1 cellular context compared by ENCODE assay signal in the genomic region with DNA sequence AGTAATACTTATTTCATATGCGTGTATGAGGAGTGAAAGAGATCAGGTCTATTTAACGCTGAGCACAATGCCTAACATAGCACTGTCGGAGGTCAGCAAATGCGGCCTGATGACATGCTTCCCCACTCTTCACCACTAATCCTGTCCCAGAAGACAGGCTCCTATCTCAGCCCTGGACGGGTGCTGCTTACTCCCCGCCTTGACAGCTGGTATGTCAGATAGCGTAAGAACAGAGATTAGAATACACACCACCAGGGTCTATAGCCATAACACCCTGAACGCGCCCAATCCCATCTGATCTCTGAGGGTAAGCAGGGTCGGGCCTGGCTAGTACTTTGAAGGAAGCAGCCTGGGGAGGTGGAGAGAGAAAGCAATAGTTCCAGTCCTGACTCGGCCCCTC.
A peak's percentile ranks its signal among the peaks of the same experiment; 100 is the strongest.
TF ChIP-seq lines count a peak whose summit lies in the region.

No MANE protein-coding gene starts in this region.

TF ChIP-seq in K562, 482 proteins besides CTCF, POLR2A, EP300 and RAD21 (continued from another document and continues in another):
- no peak for TF ChIP-seq ZNF449 (CRISPR knock-in tag; IDR thresholded peaks at IDR 0.05)
- TF ChIP-seq PHTF2 (CRISPR knock-in tag; IDR thresholded peaks at IDR 0.05): no peak
- TF ChIP-seq U2AF1 (optimal IDR thresholded peaks at IDR 0.05; ENCODE audit: low read depth, low read length): no peak
- TF ChIP-seq RUNX1 (IDR thresholded peaks at IDR 0.05; ENCODE audit: low read depth): peak; percentile 56; the same call in 1 of the 2 replicates
- no peak for TF ChIP-seq GABPB1 (CRISPR knock-in tag; IDR thresholded peaks at IDR 0.05)
- no peak for TF ChIP-seq SNRNP70 (optimal IDR thresholded peaks at IDR 0.05; ENCODE audit: low read depth, low read length)
- peak; percentile 42 to 52; a peak in 2 of 4 replicates for TF ChIP-seq MAZ (CRISPR knock-in tag; conservative IDR thresholded peaks at IDR 0.05 in 1 of 2, IDR thresholded peaks at IDR 0.05 in 1 of 2)
- no peak for TF ChIP-seq ZC3H8 (IDR thresholded peaks at IDR 0.05)
- no peak for TF ChIP-seq C11orf30 (IDR thresholded peaks at IDR 0.05; ENCODE audit: low read depth)
- TF ChIP-seq, protein P1, sequence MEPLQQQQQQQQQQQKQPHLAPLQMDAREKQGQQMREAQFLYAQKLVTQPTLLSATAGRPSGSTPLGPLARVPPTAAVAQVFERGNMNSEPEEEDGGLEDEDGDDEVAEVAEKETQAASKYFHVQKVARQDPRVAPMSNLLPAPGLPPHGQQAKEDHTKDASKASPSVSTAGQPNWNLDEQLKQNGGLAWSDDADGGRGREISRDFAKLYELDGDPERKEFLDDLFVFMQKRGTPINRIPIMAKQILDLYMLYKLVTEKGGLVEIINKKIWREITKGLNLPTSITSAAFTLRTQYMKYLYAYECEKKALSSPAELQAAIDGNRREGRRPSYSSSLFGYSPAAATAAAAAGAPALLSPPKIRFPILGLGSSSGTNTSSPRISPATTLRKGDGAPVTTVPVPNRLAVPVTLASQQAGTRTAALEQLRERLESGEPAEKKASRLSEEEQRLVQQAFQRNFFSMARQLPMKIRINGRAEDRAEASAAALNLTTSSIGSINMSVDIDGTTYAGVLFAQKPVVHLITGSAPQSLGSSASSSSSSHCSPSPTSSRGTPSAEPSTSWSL (CRISPR knock-in tag; IDR thresholded peaks at IDR 0.05; ENCODE audit: borderline replicate concordance): no peak
- TF ChIP-seq ZNF431 (CRISPR knock-in tag; IDR thresholded peaks at IDR 0.05): no peak
- TF ChIP-seq HOXB6 (CRISPR knock-in tag; IDR thresholded peaks at IDR 0.05; ENCODE audit: borderline replicate concordance): no peak
- peak; percentile 62 for TF ChIP-seq FOSL1 (tag; conservative IDR thresholded peaks at IDR 0.05)
- TF ChIP-seq, protein P2, sequence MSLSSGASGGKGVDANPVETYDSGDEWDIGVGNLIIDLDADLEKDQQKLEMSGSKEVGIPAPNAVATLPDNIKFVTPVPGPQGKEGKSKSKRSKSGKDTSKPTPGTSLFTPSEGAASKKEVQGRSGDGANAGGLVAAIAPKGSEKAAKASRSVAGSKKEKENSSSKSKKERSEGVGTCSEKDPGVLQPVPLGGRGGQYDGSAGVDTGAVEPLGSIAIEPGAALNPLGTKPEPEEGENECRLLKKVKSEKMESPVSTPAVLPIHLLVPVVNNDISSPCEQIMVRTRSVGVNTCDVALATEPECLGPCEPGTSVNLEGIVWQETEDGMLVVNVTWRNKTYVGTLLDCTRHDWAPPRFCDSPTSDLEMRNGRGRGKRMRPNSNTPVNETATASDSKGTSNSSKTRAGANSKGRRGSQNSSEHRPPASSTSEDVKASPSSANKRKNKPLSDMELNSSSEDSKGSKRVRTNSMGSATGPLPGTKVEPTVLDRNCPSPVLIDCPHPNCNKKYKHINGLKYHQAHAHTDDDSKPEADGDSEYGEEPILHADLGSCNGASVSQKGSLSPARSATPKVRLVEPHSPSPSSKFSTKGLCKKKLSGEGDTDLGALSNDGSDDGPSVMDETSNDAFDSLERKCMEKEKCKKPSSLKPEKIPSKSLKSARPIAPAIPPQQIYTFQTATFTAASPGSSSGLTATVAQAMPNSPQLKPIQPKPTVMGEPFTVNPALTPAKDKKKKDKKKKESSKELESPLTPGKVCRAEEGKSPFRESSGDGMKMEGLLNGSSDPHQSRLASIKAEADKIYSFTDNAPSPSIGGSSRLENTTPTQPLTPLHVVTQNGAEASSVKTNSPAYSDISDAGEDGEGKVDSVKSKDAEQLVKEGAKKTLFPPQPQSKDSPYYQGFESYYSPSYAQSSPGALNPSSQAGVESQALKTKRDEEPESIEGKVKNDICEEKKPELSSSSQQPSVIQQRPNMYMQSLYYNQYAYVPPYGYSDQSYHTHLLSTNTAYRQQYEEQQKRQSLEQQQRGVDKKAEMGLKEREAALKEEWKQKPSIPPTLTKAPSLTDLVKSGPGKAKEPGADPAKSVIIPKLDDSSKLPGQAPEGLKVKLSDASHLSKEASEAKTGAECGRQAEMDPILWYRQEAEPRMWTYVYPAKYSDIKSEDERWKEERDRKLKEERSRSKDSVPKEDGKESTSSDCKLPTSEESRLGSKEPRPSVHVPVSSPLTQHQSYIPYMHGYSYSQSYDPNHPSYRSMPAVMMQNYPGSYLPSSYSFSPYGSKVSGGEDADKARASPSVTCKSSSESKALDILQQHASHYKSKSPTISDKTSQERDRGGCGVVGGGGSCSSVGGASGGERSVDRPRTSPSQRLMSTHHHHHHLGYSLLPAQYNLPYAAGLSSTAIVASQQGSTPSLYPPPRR (CRISPR knock-in tag; IDR thresholded peaks at IDR 0.05; ENCODE audit: borderline replicate concordance): 0 out of 2 replicates have a peak, but pooled peaks have one; percentile 24
- peak; percentile 89 for TF ChIP-seq FOXM1 (IDR thresholded peaks at IDR 0.05; ENCODE audit: low read depth)
- TF ChIP-seq FOXM1 (CRISPR knock-in tag; IDR thresholded peaks at IDR 0.05; ENCODE audit: low read depth): no peak
- no peak for TF ChIP-seq LARP7 (IDR thresholded peaks at IDR 0.05)
- no peak for TF ChIP-seq CBX5 (IDR thresholded peaks at IDR 0.05; ENCODE audit: borderline replicate concordance, low read depth)
- TF ChIP-seq, protein P3, sequence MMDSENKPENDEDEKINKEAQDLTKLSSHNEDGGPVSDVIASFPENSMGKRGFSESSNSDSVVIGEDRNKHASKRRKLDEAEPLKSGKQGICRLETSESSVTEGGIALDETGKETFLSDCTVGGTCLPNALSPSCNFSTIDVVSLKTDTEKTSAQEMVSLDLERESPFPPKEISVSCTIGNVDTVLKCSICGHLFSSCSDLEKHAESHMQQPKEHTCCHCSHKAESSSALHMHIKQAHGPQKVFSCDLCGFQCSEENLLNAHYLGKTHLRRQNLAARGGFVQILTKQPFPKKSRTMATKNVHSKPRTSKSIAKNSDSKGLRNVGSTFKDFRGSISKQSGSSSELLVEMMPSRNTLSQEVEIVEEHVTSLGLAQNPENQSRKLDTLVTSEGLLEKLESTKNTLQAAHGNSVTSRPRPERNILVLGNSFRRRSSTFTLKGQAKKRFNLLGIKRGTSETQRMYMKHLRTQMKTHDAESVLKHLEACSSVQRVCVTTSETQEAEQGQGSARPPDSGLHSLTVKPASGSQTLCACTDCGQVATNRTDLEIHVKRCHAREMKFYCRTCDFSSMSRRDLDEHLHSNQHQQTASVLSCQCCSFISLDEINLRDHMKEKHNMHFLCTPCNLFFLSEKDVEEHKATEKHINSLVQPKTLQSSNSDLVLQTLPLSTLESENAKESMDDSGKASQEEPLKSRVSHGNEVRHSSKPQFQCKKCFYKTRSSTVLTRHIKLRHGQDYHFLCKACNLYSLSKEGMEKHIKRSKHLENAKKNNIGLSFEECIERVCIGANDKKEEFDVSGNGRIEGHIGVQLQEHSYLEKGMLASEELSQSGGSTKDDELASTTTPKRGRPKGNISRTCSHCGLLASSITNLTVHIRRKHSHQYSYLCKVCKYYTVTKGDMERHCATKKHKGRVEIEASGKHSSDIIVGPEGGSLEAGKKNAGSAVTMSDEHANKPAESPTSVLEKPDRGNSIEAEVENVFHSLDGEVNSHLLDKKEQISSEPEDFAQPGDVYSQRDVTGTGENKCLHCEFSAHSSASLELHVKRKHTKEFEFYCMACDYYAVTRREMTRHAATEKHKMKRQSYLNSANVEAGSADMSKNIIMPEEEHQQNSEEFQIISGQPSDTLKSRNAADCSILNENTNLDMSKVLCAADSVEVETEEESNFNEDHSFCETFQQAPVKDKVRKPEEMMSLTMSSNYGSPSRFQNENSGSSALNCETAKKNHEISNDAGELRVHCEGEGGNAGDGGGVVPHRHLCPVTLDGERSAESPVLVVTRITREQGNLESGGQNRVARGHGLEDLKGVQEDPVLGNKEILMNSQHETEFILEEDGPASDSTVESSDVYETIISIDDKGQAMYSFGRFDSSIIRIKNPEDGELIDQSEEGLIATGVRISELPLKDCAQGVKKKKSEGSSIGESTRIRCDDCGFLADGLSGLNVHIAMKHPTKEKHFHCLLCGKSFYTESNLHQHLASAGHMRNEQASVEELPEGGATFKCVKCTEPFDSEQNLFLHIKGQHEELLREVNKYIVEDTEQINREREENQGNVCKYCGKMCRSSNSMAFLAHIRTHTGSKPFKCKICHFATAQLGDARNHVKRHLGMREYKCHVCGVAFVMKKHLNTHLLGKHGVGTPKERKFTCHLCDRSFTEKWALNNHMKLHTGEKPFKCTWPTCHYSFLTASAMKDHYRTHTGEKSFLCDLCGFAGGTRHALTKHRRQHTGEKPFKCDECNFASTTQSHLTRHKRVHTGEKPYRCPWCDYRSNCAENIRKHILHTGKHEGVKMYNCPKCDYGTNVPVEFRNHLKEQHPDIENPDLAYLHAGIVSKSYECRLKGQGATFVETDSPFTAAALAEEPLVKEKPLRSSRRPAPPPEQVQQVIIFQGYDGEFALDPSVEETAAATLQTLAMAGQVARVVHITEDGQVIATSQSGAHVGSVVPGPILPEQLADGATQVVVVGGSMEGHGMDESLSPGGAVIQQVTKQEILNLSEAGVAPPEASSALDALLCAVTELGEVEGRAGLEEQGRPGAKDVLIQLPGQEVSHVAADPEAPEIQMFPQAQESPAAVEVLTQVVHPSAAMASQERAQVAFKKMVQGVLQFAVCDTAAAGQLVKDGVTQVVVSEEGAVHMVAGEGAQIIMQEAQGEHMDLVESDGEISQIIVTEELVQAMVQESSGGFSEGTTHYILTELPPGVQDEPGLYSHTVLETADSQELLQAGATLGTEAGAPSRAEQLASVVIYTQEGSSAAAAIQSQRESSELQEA (IDR thresholded peaks at IDR 0.05; ENCODE audit: low read depth): no peak
- TF ChIP-seq ZEB2 (IDR thresholded peaks at IDR 0.05): no peak
- TF ChIP-seq, protein P4, sequence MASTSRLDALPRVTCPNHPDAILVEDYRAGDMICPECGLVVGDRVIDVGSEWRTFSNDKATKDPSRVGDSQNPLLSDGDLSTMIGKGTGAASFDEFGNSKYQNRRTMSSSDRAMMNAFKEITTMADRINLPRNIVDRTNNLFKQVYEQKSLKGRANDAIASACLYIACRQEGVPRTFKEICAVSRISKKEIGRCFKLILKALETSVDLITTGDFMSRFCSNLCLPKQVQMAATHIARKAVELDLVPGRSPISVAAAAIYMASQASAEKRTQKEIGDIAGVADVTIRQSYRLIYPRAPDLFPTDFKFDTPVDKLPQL (IDR thresholded peaks at IDR 0.05; ENCODE audit: extremely low read depth, insufficient read length): no peak
- TF ChIP-seq FOXA1 (IDR thresholded peaks at IDR 0.05; ENCODE audit: borderline replicate concordance): no peak
- TF ChIP-seq KAT2B (IDR thresholded peaks at IDR 0.05; ENCODE audit: low read depth, low read length): no peak
- peak; percentile 46 to 73; a peak in 2 of 4 replicates for TF ChIP-seq MNT (conservative IDR thresholded peaks at IDR 0.05)
- TF ChIP-seq ZBTB9 (CRISPR knock-in tag; IDR thresholded peaks at IDR 0.05): no peak
- no peak for TF ChIP-seq TFE3 (CRISPR knock-in tag; IDR thresholded peaks at IDR 0.05)
- TF ChIP-seq HNRNPL (IDR thresholded peaks at IDR 0.05; ENCODE audit: low read depth, low read length): no peak
- TF ChIP-seq NFIX (CRISPR knock-in tag; IDR thresholded peaks at IDR 0.05; ENCODE audit: low read depth): no peak
- no peak for TF ChIP-seq KDM5B (IDR thresholded peaks at IDR 0.05; ENCODE audit: insufficient replicate concordance, low read depth, low read length)
- no peak for TF ChIP-seq GABPA (tag; conservative IDR thresholded peaks at IDR 0.05; ENCODE audit: low read depth)
